25 cellular contexts compared by ENCODE assay signal in genomic region chr16:71439531-71439930, GRCh38. TPM values are rescaled to one million over a fixed set of nuclear protein-coding genes. Genes with fewer than 3 reads are reported as not detected.
A peak's percentile ranks its signal among the peaks of the same experiment; 100 is the strongest.
DNase-seq lines count a peak whose midpoint lies in the region; ATAC-seq, FAIRE-seq and TF ChIP-seq lines count a peak whose summit lies in the region.
"Had no signal": no experiment of that assay in that cellular context is flagged by ENCODE, and none has a peak within 500 bp of the region (broad histone marks: within the 10 kb centered on the region; RNA-seq: fewer than 3 reads in every experiment).

No MANE protein-coding gene starts in this region.

- TF ChIP-seq POLR2A in HepG2 (IDR thresholded peaks at IDR 0.05; ENCODE audit: insufficient read depth in 1 of 2, low read depth in 2 of 2, low read length in 2 of 2) (no peak), right lobe of liver (IDR thresholded peaks at IDR 0.05) (no peak)

- no TSS peak for BruUV-seq in HepG2 (replicated peaks; lab: Mats Ljungman, UMichigan)

- TF ChIP-seq CTCF in HepG2 (CRISPR knock-in tag; IDR thresholded peaks at IDR 0.05) = no peak
- TF ChIP-seq CTCF in right lobe of liver (IDR thresholded peaks at IDR 0.05) = no peak
- TF ChIP-seq CTCF in astrocyte (IDR thresholded peaks at IDR 0.05; ENCODE audit: insufficient read depth, low read depth, low read length) = no peak

- FAIRE-seq in HepG2 (lab: Jason Lieb, UNC) (peak; percentile 26), astrocyte (lab: Jason Lieb, UNC) (no peak)
- FAIRE-seq: GM12892, GM18507, RCC 7860 had no signal

- no peak for TF ChIP-seq RAD21 in HepG2 (CRISPR knock-in tag; IDR thresholded peaks at IDR 0.05)

- H3K9me3 ChIP-seq in HepG2 (ENCODE audit: low read length) (no peaks in the 10 kb centered on the region), right lobe of liver (no peaks in the 10 kb centered on the region), astrocyte (ENCODE audit: insufficient read depth, low read depth, low read length) (peaks cover 12% of the 10 kb centered on the region)

- H3K9ac ChIP-seq in HepG2 (ENCODE audit: insufficient read depth, low read depth, low read length) (no peak overlapping the region), astrocyte (ENCODE audit: low read length) (no peak overlapping the region)

- CTCF ChIA-PET in HepG2 (lab: Yijun Ruan, JAX; ENCODE audit: low intra/inter-chr PET ratio, low total read pairs) = interaction anchor here (3.1 kb wide), 1 partner anchor 27 kb away, joined by 53 read pairs; no protein-coding TSS in a partner anchor

- no peak overlapping the region for H2AFZ ChIP-seq in HepG2 (ENCODE audit: low read length)
- H2AFZ ChIP-seq in astrocyte (ENCODE audit: low read depth, low read length) = no peak overlapping the region

- 11% methylated on average over 3 of the region's 3 CpGs for WGBS in HepG2 (ENCODE audit: low lambda C conversion rate)
- WGBS in right lobe of liver (ENCODE audit: insufficient coverage, low coverage, low lambda C conversion rate, missing lambda C conversion rate) = 18% methylated on average over 3 of the region's 3 CpGs

- peaks cover 8% of the 10 kb centered on the region for H3K4me1 ChIP-seq in HepG2 (ENCODE audit: insufficient read depth, low read length)
- no peaks in the 10 kb centered on the region for H3K4me1 ChIP-seq in right lobe of liver
- no peaks in the 10 kb centered on the region for H3K4me1 ChIP-seq in astrocyte (ENCODE audit: insufficient read depth, low read length)

- TF ChIP-seq EP300 in HepG2 (IDR thresholded peaks at IDR 0.05; ENCODE audit: low read depth in 2 of 2, low read length in 2 of 2) = no peak
- no peak for TF ChIP-seq EP300 in HepG2 (CRISPR knock-in tag; IDR thresholded peaks at IDR 0.05; ENCODE audit: borderline replicate concordance)

- peaks cover 3% of the 10 kb centered on the region for H3K4me1 Mint-ChIP-seq in astrocyte (ENCODE audit: low read depth, unreplicated experiment)
- peaks cover 5% of the 10 kb centered on the region for H3K4me1 Mint-ChIP-seq in activated T-helper 17 cell treated with anti-CD3 and anti-CD28 coated beads, Interleukin-2, amount 50 U/mL, for 72 hours

- ATAC-seq in HepG2 = no peak
- no peak for ATAC-seq in right lobe of liver
- no peak for ATAC-seq in esophagus mucosa
- no peak for ATAC-seq in activated T-helper 17 cell treated with anti-CD3 and anti-CD28 coated beads, Interleukin-2, amount 50 U/mL, for 72 hours (replicated peaks)
- ATAC-seq: HCT116 had no signal

- H3K36me3 ChIP-seq in HepG2 (replicated peaks in 1 of 2; ENCODE audit: control insufficient read depth in 1 of 2, insufficient read depth in 2 of 2, low read length in 2 of 2) = no peaks in the 10 kb centered on the region
- H3K36me3 ChIP-seq in right lobe of liver = no peaks in the 10 kb centered on the region
- no peaks in the 10 kb centered on the region for H3K36me3 ChIP-seq in astrocyte (ENCODE audit: insufficient read depth, low read length)

- no peak overlapping the region for H3K4me3 Mint-ChIP-seq in astrocyte (ENCODE audit: unreplicated experiment)
- no peak overlapping the region for H3K4me3 Mint-ChIP-seq in activated T-helper 17 cell treated with anti-CD3 and anti-CD28 coated beads, Interleukin-2, amount 50 U/mL, for 72 hours
- H3K4me3 Mint-ChIP-seq: CD4-positive, alpha-beta memory T cell had no signal

- H3K27me3 ChIP-seq in HepG2 (ENCODE audit: control insufficient read depth in 1 of 2, insufficient read depth in 2 of 2, low read length in 2 of 2) (peaks cover 5 to 30% of the 10 kb centered on the region in 2 experiments), right lobe of liver (no peaks in the 10 kb centered on the region), astrocyte (ENCODE audit: insufficient read depth, low read length) (no peaks in the 10 kb centered on the region)

- H3K36me3 Mint-ChIP-seq in astrocyte (ENCODE audit: low read depth, unreplicated experiment) = peaks cover 5% of the 10 kb centered on the region
- no peaks in the 10 kb centered on the region for H3K36me3 Mint-ChIP-seq in activated T-helper 17 cell treated with anti-CD3 and anti-CD28 coated beads, Interleukin-2, amount 50 U/mL, for 72 hours (ENCODE audit: low read depth)
- H3K36me3 Mint-ChIP-seq: CD4-positive, alpha-beta memory T cell had no signal

- H3K27ac Mint-ChIP-seq in astrocyte (ENCODE audit: unreplicated experiment) = no peak overlapping the region
- H3K27ac Mint-ChIP-seq in activated T-helper 17 cell treated with anti-CD3 and anti-CD28 coated beads, Interleukin-2, amount 50 U/mL, for 72 hours = no peak overlapping the region
- H3K27ac Mint-ChIP-seq: CD4-positive, alpha-beta memory T cell had no signal

- peaks cover 25% of the 10 kb centered on the region for H3K27me3 Mint-ChIP-seq in astrocyte (ENCODE audit: low read depth, unreplicated experiment)
- H3K27me3 Mint-ChIP-seq in activated T-helper 17 cell treated with anti-CD3 and anti-CD28 coated beads, Interleukin-2, amount 50 U/mL, for 72 hours = peaks cover 18% of the 10 kb centered on the region

- H3K79me2 ChIP-seq in HepG2 (ENCODE audit: insufficient read depth, low read length) (no peaks in the 10 kb centered on the region), astrocyte (ENCODE audit: insufficient read depth, low read length) (no peaks in the 10 kb centered on the region)

- no peak overlapping the region for H3K4me2 ChIP-seq in HepG2 (ENCODE audit: low read depth, low read length)
- no peak overlapping the region for H3K4me2 ChIP-seq in astrocyte (ENCODE audit: low read length)

- H3K27ac ChIP-seq in HepG2 (ENCODE audit: extremely low read length, insufficient read depth, low read length) = no peak overlapping the region
- no peak overlapping the region for H3K27ac ChIP-seq in right lobe of liver
- H3K27ac ChIP-seq in astrocyte (ENCODE audit: low read depth, low read length) = no peak overlapping the region
- H3K27ac ChIP-seq: 22Rv1 had no signal

- in situ Hi-C loops in HepG2 (cut with HindIII; ENCODE audit: extremely low pct_ligation_motif_present, low pct_unique_long_range_greater_than_20kb) = no loop called here

- H3K9me3 Mint-ChIP-seq in astrocyte (ENCODE audit: unreplicated experiment) = peaks cover 16% of the 10 kb centered on the region
- H3K9me3 Mint-ChIP-seq in activated T-helper 17 cell treated with anti-CD3 and anti-CD28 coated beads, Interleukin-2, amount 50 U/mL, for 72 hours = peaks cover 6% of the 10 kb centered on the region

- DNase-seq in HepG2 (ENCODE audit: low spot score) (no peak), right lobe of liver (no peak), astrocyte (ENCODE audit: low read depth) (peak; percentile 20), glomerular visceral epithelial cell (ENCODE audit: extremely low spot score) (peak; percentile 10), NCI-H2029 (lab: John Stamatoyannopoulos, UW) (no peak), NCI-H774 (lab: John Stamatoyannopoulos, UW) (no peak)
- DNase-seq: Calu3; CD4-positive, alpha-beta memory T cell; EL; GOT3; NCI-H1048; NCI-H1436; NCI-H2029 treated with DMSO at 0.1 percent for 48 hours; NCI-H2171 treated with DMSO at 0.1 percent for 48 hours; NCI-H446 treated with DMSO at 0.1 percent for 48 hours; Right ventricle myocardium superior had no signal

- POLR2A ChIA-PET in HepG2 (lab: Yijun Ruan, JAX) = no interaction called here

- H3K4me3 ChIP-seq in HepG2 (replicated peaks in 1 of 3; ENCODE audit: insufficient read depth in 1 of 3, low read depth in 2 of 3, low read length in 3 of 3) (no peak overlapping the region), right lobe of liver (no peak overlapping the region), astrocyte (ENCODE audit: insufficient read depth, low read depth, low read length) (no peak overlapping the region)

- H4K20me1 ChIP-seq in HepG2 (ENCODE audit: insufficient read depth, low read length) = no peaks in the 10 kb centered on the region
- no peaks in the 10 kb centered on the region for H4K20me1 ChIP-seq in astrocyte (ENCODE audit: insufficient read depth, low read length)

- intact Hi-C loops in HepG2 (cut with micrococcal nuclease; ENCODE audit: unreplicated experiment) (no loop called here), right lobe of liver (cut with DNase I) (no loop called here)

RNA-seq across cellular contexts. Expression of gene TLE7, which starts 2.3 kb away (rescaled TPM):
- total RNA-seq in HepG2 (2016; rRNA removed; fragmentation: Illumina TruSeq; extraction: Trizol) (not detected in 2 replicates), right lobe of liver (not detected), astrocyte (not detected in 2 replicates), esophagus mucosa (not detected)
- not detected in 2 replicates for total RNA-seq in HepG2 (2016; cell fraction: cytosol; rRNA removed; fragmentation: Illumina TruSeq; extraction: Trizol; ENCODE audit: low read depth)
- total RNA-seq in HepG2 (2016; cell fraction: insoluble cytoplasmic fraction; rRNA removed; fragmentation: Illumina TruSeq; extraction: Trizol) = not detected in 2 replicates
- not detected in 2 replicates for total RNA-seq in HepG2 (2016; cell fraction: membrane; rRNA removed; fragmentation: Illumina TruSeq; extraction: Trizol)
- not detected in 2 replicates for total RNA-seq in HepG2 (2016; cell fraction: nucleus; rRNA removed; fragmentation: Illumina TruSeq; extraction: Trizol)
- polyA plus RNA-seq in HepG2 (2011; rRNA removed) = not detected in 2 replicates
- polyA plus RNA-seq in HepG2 (2011; cell fraction: cytosol; rRNA removed) = not detected in 2 replicates
- 0.10 TPM in 1 of 2 replicates, not detected in the other for polyA plus RNA-seq in HepG2 (2011; cell fraction: nucleus; rRNA removed)
- not detected in 2 replicates for polyA plus RNA-seq in HepG2 (2012)
- polyA plus RNA-seq in HepG2 (2016; cell fraction: cytosol; fragmentation: Illumina TruSeq; extraction: Trizol; ENCODE audit: low read depth) = not detected in 2 replicates
- not detected in 2 replicates for polyA plus RNA-seq in HepG2 (2016; cell fraction: insoluble cytoplasmic fraction; fragmentation: Illumina TruSeq; extraction: Trizol; ENCODE audit: low read depth)
- not detected in 2 replicates for polyA plus RNA-seq in HepG2 (2016; cell fraction: membrane; fragmentation: Illumina TruSeq; extraction: Trizol; ENCODE audit: low read depth)
- polyA plus RNA-seq in HepG2 (2016; cell fraction: nucleus; fragmentation: Illumina TruSeq; extraction: Trizol; ENCODE audit: insufficient read depth, low read depth) = not detected in 2 replicates
- polyA minus RNA-seq in HepG2 (2011; rRNA and poly(A)+ RNA removed; ENCODE audit: low replicate concordance) = not detected in 2 replicates
- polyA minus RNA-seq in HepG2 (2011; cell fraction: cytosol; rRNA and poly(A)+ RNA removed) = not detected in 2 replicates
- not detected in 2 replicates for polyA minus RNA-seq in HepG2 (2011; cell fraction: nucleus; rRNA and poly(A)+ RNA removed)
- total RNA-seq in activated T-helper 17 cell treated with anti-CD3 and anti-CD28 coated beads, Interleukin-2, amount 50 U/mL, for 72 hours = not detected
- total RNA-seq: Calu3; CD4-positive, alpha-beta memory T cell; MCF 10A; Right ventricle myocardium superior had no signal
- polyA plus RNA-seq: BJ; CD4-positive, alpha-beta memory T cell had no signal

RNA-seq across cellular contexts. Expression of gene ZNF23, which starts 22.5 kb away (rescaled TPM):
- 12.2 and 14.0 TPM in 2 replicates for total RNA-seq in HepG2 (2016; rRNA removed; fragmentation: Illumina TruSeq; extraction: Trizol)
- total RNA-seq in HepG2 (2016; cell fraction: cytosol; rRNA removed; fragmentation: Illumina TruSeq; extraction: Trizol; ENCODE audit: low read depth) = 3.5 and 3.6 TPM in 2 replicates
- total RNA-seq in HepG2 (2016; cell fraction: insoluble cytoplasmic fraction; rRNA removed; fragmentation: Illumina TruSeq; extraction: Trizol) = 13.3 and 16.5 TPM in 2 replicates
- total RNA-seq in HepG2 (2016; cell fraction: membrane; rRNA removed; fragmentation: Illumina TruSeq; extraction: Trizol) = 10.1 and 11.2 TPM in 2 replicates
- 10.9 and 15.4 TPM in 2 replicates for total RNA-seq in HepG2 (2016; cell fraction: nucleus; rRNA removed; fragmentation: Illumina TruSeq; extraction: Trizol)
- 8.6 and 9.0 TPM in 2 replicates for polyA plus RNA-seq in HepG2 (2011; rRNA removed)
- polyA plus RNA-seq in HepG2 (2011; cell fraction: cytosol; rRNA removed) = 4.5 and 5.9 TPM in 2 replicates
- polyA plus RNA-seq in HepG2 (2011; cell fraction: nucleus; rRNA removed) = 20.0 and 26.0 TPM in 2 replicates
- 9.4 and 12.6 TPM in 2 replicates for polyA plus RNA-seq in HepG2 (2012)
- 3.0 and 4.3 TPM in 2 replicates for polyA plus RNA-seq in HepG2 (2016; cell fraction: cytosol; fragmentation: Illumina TruSeq; extraction: Trizol; ENCODE audit: low read depth)
- polyA plus RNA-seq in HepG2 (2016; cell fraction: insoluble cytoplasmic fraction; fragmentation: Illumina TruSeq; extraction: Trizol; ENCODE audit: low read depth) = 13.3 and 14.9 TPM in 2 replicates
- polyA plus RNA-seq in HepG2 (2016; cell fraction: membrane; fragmentation: Illumina TruSeq; extraction: Trizol; ENCODE audit: low read depth) = 6.6 and 7.5 TPM in 2 replicates
- 23.3 and 26.4 TPM in 2 replicates for polyA plus RNA-seq in HepG2 (2016; cell fraction: nucleus; fragmentation: Illumina TruSeq; extraction: Trizol; ENCODE audit: insufficient read depth, low read depth)
- 3.7 and 8.1 TPM in 2 replicates for polyA minus RNA-seq in HepG2 (2011; rRNA and poly(A)+ RNA removed; ENCODE audit: low replicate concordance)
- polyA minus RNA-seq in HepG2 (2011; cell fraction: cytosol; rRNA and poly(A)+ RNA removed) = 2.6 and 3.8 TPM in 2 replicates
- polyA minus RNA-seq in HepG2 (2011; cell fraction: nucleus; rRNA and poly(A)+ RNA removed) = 14.2 and 15.2 TPM in 2 replicates
- 1 to 10 TPM; 3.1 to 4.8 (median 3.9) TPM for total RNA-seq in right lobe of liver
- total RNA-seq in astrocyte = 10.9 and 12.4 TPM in 2 replicates
- 3.9 TPM for total RNA-seq in esophagus mucosa
- 1 to 10 TPM; 6.8 to 9.3 TPM for total RNA-seq in activated T-helper 17 cell treated with anti-CD3 and anti-CD28 coated beads, Interleukin-2, amount 50 U/mL, for 72 hours

RNA-seq across cellular contexts. Expression of gene ZNF19, which starts 49.6 kb away (rescaled TPM):
- total RNA-seq in HepG2 (2016; rRNA removed; fragmentation: Illumina TruSeq; extraction: Trizol) (4.6 and 5.8 TPM in 2 replicates), right lobe of liver (1 to 10 TPM; 2.5 to 3.7 (median 2.6) TPM), astrocyte (2.8 and 2.9 TPM in 2 replicates), esophagus mucosa (1.9 TPM)
- 2.1 and 4.1 TPM in 2 replicates for total RNA-seq in HepG2 (2016; cell fraction: cytosol; rRNA removed; fragmentation: Illumina TruSeq; extraction: Trizol; ENCODE audit: low read depth)
- total RNA-seq in HepG2 (2016; cell fraction: insoluble cytoplasmic fraction; rRNA removed; fragmentation: Illumina TruSeq; extraction: Trizol) = 4.1 and 5.9 TPM in 2 replicates
- 5.0 and 5.7 TPM in 2 replicates for total RNA-seq in HepG2 (2016; cell fraction: membrane; rRNA removed; fragmentation: Illumina TruSeq; extraction: Trizol)
- total RNA-seq in HepG2 (2016; cell fraction: nucleus; rRNA removed; fragmentation: Illumina TruSeq; extraction: Trizol) = 9.4 and 10.8 TPM in 2 replicates
- 3.2 and 3.7 TPM in 2 replicates for polyA plus RNA-seq in HepG2 (2011; rRNA removed)
- polyA plus RNA-seq in HepG2 (2011; cell fraction: cytosol; rRNA removed) = 1.4 and 1.9 TPM in 2 replicates
- 6.9 and 16.9 TPM in 2 replicates for polyA plus RNA-seq in HepG2 (2011; cell fraction: nucleus; rRNA removed)
- 3.5 and 3.9 TPM in 2 replicates for polyA plus RNA-seq in HepG2 (2012)
- polyA plus RNA-seq in HepG2 (2016; cell fraction: cytosol; fragmentation: Illumina TruSeq; extraction: Trizol; ENCODE audit: low read depth) = 0.70 and 0.83 TPM in 2 replicates
- 2.9 and 3.0 TPM in 2 replicates for polyA plus RNA-seq in HepG2 (2016; cell fraction: insoluble cytoplasmic fraction; fragmentation: Illumina TruSeq; extraction: Trizol; ENCODE audit: low read depth)
- 1.4 and 1.8 TPM in 2 replicates for polyA plus RNA-seq in HepG2 (2016; cell fraction: membrane; fragmentation: Illumina TruSeq; extraction: Trizol; ENCODE audit: low read depth)
- 5.9 and 7.3 TPM in 2 replicates for polyA plus RNA-seq in HepG2 (2016; cell fraction: nucleus; fragmentation: Illumina TruSeq; extraction: Trizol; ENCODE audit: insufficient read depth, low read depth)
- polyA minus RNA-seq in HepG2 (2011; rRNA and poly(A)+ RNA removed; ENCODE audit: low replicate concordance) = 2.3 and 5.0 TPM in 2 replicates
- 2.3 and 2.4 TPM in 2 replicates for polyA minus RNA-seq in HepG2 (2011; cell fraction: cytosol; rRNA and poly(A)+ RNA removed)
- polyA minus RNA-seq in HepG2 (2011; cell fraction: nucleus; rRNA and poly(A)+ RNA removed) = 20.5 and 25.0 TPM in 2 replicates
- total RNA-seq in activated T-helper 17 cell treated with anti-CD3 and anti-CD28 coated beads, Interleukin-2, amount 50 U/mL, for 72 hours = 1 to 10 TPM; 1.1 to 3.4 TPM

Comparison
In these comparisons a context has a peak if more than half of its experiments do, and no peak if none do; other contexts are left out.
1. DNase-seq: peak in astrocyte (single experiment) and glomerular visceral epithelial cell (single experiment); none in HepG2 (single experiment), right lobe of liver (0 of 3), NCI-H2029 (single experiment) and NCI-H774 (single experiment).